ENCODE assay signal across 1 cellular context in genomic region chr17:80145076-80146075, GRCh38.
TF ChIP-seq lines count a peak whose summit lies in the region.

No MANE protein-coding gene starts in this region.

TF ChIP-seq in GM23338, 12 proteins besides CTCF, POLR2A, EP300 and RAD21 (continued from another document):
- TF ChIP-seq REST (IDR thresholded peaks at IDR 0.05; ENCODE audit: unreplicated experiment) = no peak
- TF ChIP-seq CREB1 (CRISPR knock-in tag; IDR thresholded peaks at IDR 0.05; ENCODE audit: low read depth) = no peak
- TF ChIP-seq ZNF114 (CRISPR knock-in tag; IDR thresholded peaks at IDR 0.05) = no peak
- no peak for TF ChIP-seq EZH2phosphoT487 (IDR thresholded peaks at IDR 0.05; ENCODE audit: unreplicated experiment)
- no peak for TF ChIP-seq EZH2 (IDR thresholded peaks at IDR 0.05; ENCODE audit: low read depth, unreplicated experiment)
- TF ChIP-seq POLR2AphosphoS5 (IDR thresholded peaks at IDR 0.05; ENCODE audit: low read depth) = no peak
- TF ChIP-seq ZNF462 (CRISPR knock-in tag; IDR thresholded peaks at IDR 0.05) = no peak
- no peak for TF ChIP-seq ZNF331 (CRISPR knock-in tag; IDR thresholded peaks at IDR 0.05; ENCODE audit: low read depth)
- TF ChIP-seq NANOG (IDR thresholded peaks at IDR 0.05; ENCODE audit: borderline replicate concordance) = no peak
